ENCODE assay signal across 8 cellular contexts in the genomic region with DNA sequence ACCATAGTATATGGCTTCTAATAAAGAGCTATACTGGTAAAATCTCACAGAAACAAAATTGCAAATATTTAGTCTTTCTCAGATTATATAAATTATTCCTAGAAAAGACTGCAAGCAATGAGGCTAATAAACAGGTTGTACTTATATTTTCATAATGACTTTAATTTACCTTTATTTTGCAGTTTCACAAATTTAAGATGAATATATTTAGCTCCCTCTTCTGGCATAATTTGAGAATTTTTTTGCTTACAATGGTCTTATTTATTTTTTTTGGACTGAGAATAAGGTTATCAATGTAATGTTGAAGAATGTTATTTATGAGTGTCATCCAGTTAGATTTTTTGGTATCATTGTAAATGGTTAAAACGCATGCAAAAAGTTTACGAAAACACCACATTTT. TPM values are rescaled to one million over a fixed set of nuclear protein-coding genes. Genes with fewer than 3 reads are reported as not detected.
DNase-seq lines count a peak whose midpoint lies in the region; ATAC-seq and TF ChIP-seq lines count a peak whose summit lies in the region.

No MANE protein-coding gene starts in this region.

- H2BK120ac ChIP-seq in mesenchymal stem cell (ENCODE audit: low read depth, low read length): no peak overlapping the region

- H3K9me3 Mint-ChIP-seq in CD14-positive monocyte: no peaks in the 10 kb centered on the region

- no peak overlapping the region for H2BK15ac ChIP-seq in mesenchymal stem cell (ENCODE audit: low read depth, poor library complexity, severe bottlenecking)

- H2BK5ac ChIP-seq in mesenchymal stem cell (ENCODE audit: low read depth, low read length, poor library complexity, severe bottlenecking): no peak overlapping the region

- H3K9me3 ChIP-seq in HEK293 (ENCODE audit: control insufficient read depth, insufficient read depth, low read depth, low read length): no peaks in the 10 kb centered on the region
- no peaks in the 10 kb centered on the region for H3K9me3 ChIP-seq in ascending aorta
- no peaks in the 10 kb centered on the region for H3K9me3 ChIP-seq in mesenchymal stem cell (ENCODE audit: control insufficient read depth, low read length)

- no peak overlapping the region for H3K9ac ChIP-seq in mesenchymal stem cell (ENCODE audit: low read length)

- H2AK5ac ChIP-seq in mesenchymal stem cell (ENCODE audit: low read length, severe bottlenecking): no peak overlapping the region

- no peak overlapping the region for H3K18ac ChIP-seq in mesenchymal stem cell (ENCODE audit: low read depth in 1 of 2, low read length in 2 of 2)

- no peak overlapping the region for H3K4me2 ChIP-seq in mesenchymal stem cell (ENCODE audit: low read length, poor library complexity, severe bottlenecking)

- WGBS in mesenchymal stem cell: no CpG with 5 or more reads among the region's 2 CpGs

- CTCF ChIA-PET in HEK293 (lab: Yijun Ruan, JAX): interaction anchor here (0.6 to 2.2 kb wide), 12 partner anchors 9 to 1026 kb away, joined by 3 to 11 read pairs (median 4); no protein-coding TSS in a partner anchor

- DNase-seq in CD14-positive monocyte (ENCODE audit: low spot score): no peak
- DNase-seq in ascending aorta (ENCODE audit: low spot score in 2 of 2): no peak
- DNase-seq in mesenchymal stem cell: peak; percentile 24
- no peak for DNase-seq in HuH-7 (ENCODE audit: low spot score)
- DNase-seq in C1 segment of cervical spinal cord (lab: John Stamatoyannopoulos, UW): no peak
- no peak for DNase-seq in posterior cingulate gyrus

- peaks cover 0 to 26% of the 10 kb centered on the region in 2 experiments; a peak in 1 of 3 replicates for H3K36me3 ChIP-seq in HEK293 (ENCODE audit: control insufficient read depth in 2 of 2, insufficient read depth in 1 of 2, low read length in 2 of 2)
- peaks cover 13 to 21% of the 10 kb centered on the region in 2 donors for H3K36me3 ChIP-seq in ascending aorta
- H3K36me3 ChIP-seq in mesenchymal stem cell (ENCODE audit: control insufficient read depth in 1 of 2, insufficient read depth in 2 of 2, low read depth in 1 of 2, low read length in 2 of 2): peaks cover 0 to 39% of the 10 kb centered on the region in 2 experiments

- POLR2A ChIA-PET in HEK293 (lab: Yijun Ruan, JAX): interaction anchor here (1.0 kb wide), 1 partner anchor 57 kb away, joined by 4 read pairs; a partner anchor contains a TSS

- TF ChIP-seq CTCF in CD14-positive monocyte (IDR thresholded peaks at IDR 0.05): peak; percentile 58
- TF ChIP-seq CTCF in HEK293 (tag by site-specific recombination; IDR thresholded peaks at IDR 0.05): no peak
- TF ChIP-seq CTCF in ascending aorta (IDR thresholded peaks at IDR 0.05): peak; percentile 21 to 45 (median 31)

- no peak overlapping the region for H3K23ac ChIP-seq in mesenchymal stem cell (ENCODE audit: low read length in 2 of 2)

- H2AFZ ChIP-seq in mesenchymal stem cell (ENCODE audit: low read depth, low read length): no peak overlapping the region

- no peak overlapping the region for H3K27ac ChIP-seq in HEK293 (ENCODE audit: extremely low read depth, low read depth, low read length)
- no peak overlapping the region for H3K27ac ChIP-seq in ascending aorta
- H3K27ac ChIP-seq in mesenchymal stem cell (ENCODE audit: low read length, poor library complexity, severe bottlenecking): no peak overlapping the region

- peaks cover 25% of the 10 kb centered on the region for H3K4me1 Mint-ChIP-seq in CD14-positive monocyte

- peaks cover 15% of the 10 kb centered on the region for H3K79me1 ChIP-seq in mesenchymal stem cell (replicated peaks; ENCODE audit: low read length, poor library complexity, severe bottlenecking)

- H2BK12ac ChIP-seq in mesenchymal stem cell (ENCODE audit: low read length in 2 of 2): no peak overlapping the region

- no peaks in the 10 kb centered on the region for H3K27me3 Mint-ChIP-seq in CD14-positive monocyte (ENCODE audit: low read depth in 3 of 3)

- H3K4me3 ChIP-seq in HEK293 (ENCODE audit: low read depth, low read length): no peak overlapping the region
- no peak overlapping the region for H3K4me3 ChIP-seq in ascending aorta
- H3K4me3 ChIP-seq in mesenchymal stem cell (ENCODE audit: insufficient read depth in 1 of 2, low read depth in 1 of 2, low read length in 2 of 2): no peak overlapping the region

- no peak overlapping the region for H3K27ac Mint-ChIP-seq in CD14-positive monocyte

- intact Hi-C loops in CD14-positive monocyte (cut with micrococcal nuclease) (loop anchor here in 1 of 2 donors (5.0 kb wide), 1 partner anchor 1025 kb away; no protein-coding TSS in a partner anchor), ascending aorta (cut with DNase I) (no loop called here), posterior cingulate gyrus (cut with DNase I) (no loop called here)

- H4K8ac ChIP-seq in mesenchymal stem cell (ENCODE audit: low read length): no peak overlapping the region

- no peak overlapping the region for H3K4me3 Mint-ChIP-seq in CD14-positive monocyte

- no peak overlapping the region for H3K14ac ChIP-seq in mesenchymal stem cell (ENCODE audit: low read length in 2 of 2)

- no peak overlapping the region for H4K91ac ChIP-seq in mesenchymal stem cell (ENCODE audit: low read length)

- peaks cover 39 to 43% of the 10 kb centered on the region in 2 donors for H3K36me3 Mint-ChIP-seq in CD14-positive monocyte

- H3K4me1 ChIP-seq in HEK293 (ENCODE audit: control insufficient read depth, insufficient read depth, low read length): peaks cover 4% of the 10 kb centered on the region
- peaks cover under 1 to 52% of the 10 kb centered on the region in 2 donors for H3K4me1 ChIP-seq in ascending aorta
- H3K4me1 ChIP-seq in mesenchymal stem cell (ENCODE audit: control insufficient read depth, insufficient read depth, low read depth, low read length): peaks cover 2% of the 10 kb centered on the region

- H3K4ac ChIP-seq in mesenchymal stem cell (ENCODE audit: low read depth in 1 of 2, low read length in 2 of 2): no peak overlapping the region

- H3K27me3 ChIP-seq in ascending aorta: no peaks in the 10 kb centered on the region
- H3K27me3 ChIP-seq in mesenchymal stem cell (ENCODE audit: control insufficient read depth in 1 of 2, insufficient read depth in 1 of 2, low read length in 2 of 2): no peaks in the 10 kb centered on the region

- ATAC-seq in HG02970 (IDR thresholded peaks at IDR 0.05; ENCODE audit: low FRiP score, unreplicated experiment): no peak

TF ChIP-seq in HEK293, 187 proteins besides CTCF, POLR2A, EP300 and RAD21:
- peak; percentile 50 for TF ChIP-seq ZNF654 (tag by site-specific recombination; IDR thresholded peaks at IDR 0.05; ENCODE audit: low read depth)
- no peak for TF ChIP-seq ZNF670 (tag by site-specific recombination; IDR thresholded peaks at IDR 0.05; ENCODE audit: low read depth)

RNA-seq across cellular contexts. Expression of a gene that starts 56.7 kb away (rescaled TPM):
- 10 to 100 TPM; 10.5 to 25.5 TPM for polyA plus RNA-seq in CD14-positive monocyte
- total RNA-seq in ascending aorta: 89.3 TPM
- 33.8 TPM for polyA plus RNA-seq in mesenchymal stem cell (2013, experiment 1 of 2)
- polyA plus RNA-seq in mesenchymal stem cell (2013, experiment 2 of 2): 33.1 TPM
